Comparison of ENCODE assay signal across 9 cellular contexts in genomic region chr17:14304222-14304844, GRCh38. TPM values are rescaled to one million over a fixed set of nuclear protein-coding genes. Genes with fewer than 3 reads are reported as not detected.
DNase-seq lines count a peak whose midpoint lies in the region; ATAC-seq and TF ChIP-seq lines count a peak whose summit lies in the region.
"Had no signal": no experiment of that assay in that cellular context is flagged by ENCODE, and none has a peak within 500 bp of the region (broad histone marks: within the 10 kb centered on the region; RNA-seq: fewer than 3 reads in every experiment).

No MANE protein-coding gene starts in this region.

- peaks cover 1% of the 10 kb centered on the region for H3K27me3 Mint-ChIP-seq in activated CD8-positive, alpha-beta T cell treated with anti-CD3 and anti-CD28 coated beads for 36 hours

- peaks cover under 1% of the 10 kb centered on the region for H3K27me3 ChIP-seq in prostate gland (replicated peaks; ENCODE audit: insufficient read depth)

- no peaks in the 10 kb centered on the region for H3K4me1 ChIP-seq in prostate gland (replicated peaks)

- 54% methylated on average over 22 of the region's 22 CpGs for WGBS in prostate gland

- ATAC-seq in activated CD8-positive, alpha-beta T cell treated with anti-CD3 and anti-CD28 coated beads for 36 hours = no peak
- no peak for ATAC-seq in GM19463 (IDR thresholded peaks at IDR 0.05; ENCODE audit: unreplicated experiment)
- ATAC-seq in HG03280 (IDR thresholded peaks at IDR 0.05; ENCODE audit: unreplicated experiment) = no peak
- ATAC-seq in GM19397 (IDR thresholded peaks at IDR 0.05; ENCODE audit: unreplicated experiment) = no peak
- ATAC-seq: sciatic nerve had no signal

- CTCF ChIA-PET in activated CD8-positive, alpha-beta T cell treated with anti-CD3 and anti-CD28 coated beads for 36 hours (lab: Charles Lee) = interaction anchor here (1.0 kb wide), 1 partner anchor 101 kb away, joined by 3 read pairs; no protein-coding TSS in a partner anchor

- no peaks in the 10 kb centered on the region for H3K36me3 ChIP-seq in prostate gland

- H3K27ac Mint-ChIP-seq in activated CD8-positive, alpha-beta T cell treated with anti-CD3 and anti-CD28 coated beads for 36 hours = peak overlapping the region; percentile 26

- no peaks in the 10 kb centered on the region for H3K9me3 ChIP-seq in prostate gland

- DNase-seq in H4 (ENCODE audit: low spot score) = peak; percentile 18
- DNase-seq in activated CD8-positive, alpha-beta T cell treated with anti-CD3 and anti-CD28 coated beads for 36 hours = no peak
- no peak for DNase-seq in foreskin fibroblast
- DNase-seq in prostate gland (ENCODE audit: low spot score) = no peak
- no peak for DNase-seq in posterior cingulate gyrus

- POLR2A ChIA-PET in activated CD8-positive, alpha-beta T cell treated with anti-CD3 and anti-CD28 coated beads for 36 hours (lab: Charles Lee) = interaction anchor here (0.8 to 1.2 kb wide), 2 partner anchors 15 to 120 kb away, joined by 3 to 4 read pairs; no protein-coding TSS in a partner anchor

- peaks cover 4% of the 10 kb centered on the region for H3K36me3 Mint-ChIP-seq in activated CD8-positive, alpha-beta T cell treated with anti-CD3 and anti-CD28 coated beads for 36 hours (ENCODE audit: low read depth)

- peak overlapping the region in 1 of 2 donors; percentile 26 for H3K27ac ChIP-seq in prostate gland

- intact Hi-C loops in activated CD8-positive, alpha-beta T cell treated with anti-CD3 and anti-CD28 coated beads for 36 hours (cut with micrococcal nuclease) = loop anchor here (5.0 kb wide), 3 partner anchors 33 to 707 kb away; no protein-coding TSS in a partner anchor
- intact Hi-C loops in prostate gland (cut with DNase I) (loop anchor here (5.0 to 10.0 kb wide), 3 partner anchors 237 to 1272 kb away; partner anchors contain the start of gene COX10), posterior cingulate gyrus (cut with DNase I) (no loop called here)

- H3K4me3 ChIP-seq in foreskin fibroblast (ENCODE audit: low read depth in 1 of 2, low read length in 2 of 2) = peak overlapping the region; percentile 87 to 95
- peak overlapping the region; percentile 19 to 55 for H3K4me3 ChIP-seq in prostate gland

- no peak for TF ChIP-seq CTCF in activated CD8-positive, alpha-beta T cell treated with anti-CD3 and anti-CD28 coated beads for 36 hours (IDR thresholded peaks at IDR 0.05)
- TF ChIP-seq CTCF in foreskin fibroblast (IDR thresholded peaks at IDR 0.05; ENCODE audit: low read depth, low read length) = no peak
- TF ChIP-seq CTCF in prostate gland (IDR thresholded peaks at IDR 0.05) = no peak

- no peaks in the 10 kb centered on the region for H3K9me3 Mint-ChIP-seq in activated CD8-positive, alpha-beta T cell treated with anti-CD3 and anti-CD28 coated beads for 36 hours

- peak overlapping the region; percentile 29 for H3K4me3 Mint-ChIP-seq in activated CD8-positive, alpha-beta T cell treated with anti-CD3 and anti-CD28 coated beads for 36 hours

- H3K4me1 Mint-ChIP-seq in activated CD8-positive, alpha-beta T cell treated with anti-CD3 and anti-CD28 coated beads for 36 hours (ENCODE audit: low read depth) = peaks cover 54% of the 10 kb centered on the region

- TF ChIP-seq POLR2A in prostate gland (IDR thresholded peaks at IDR 0.05) = no peak

RNA-seq across cellular contexts. Expression of gene HS3ST3B1, which starts 3.5 kb away (rescaled TPM):
- 9.7 and 9.8 TPM in 2 replicates for total RNA-seq in H4 (2014; rRNA removed; shearing (Covaris generic))
- 1 to 10 TPM; 4.9 to 5.1 TPM for total RNA-seq in activated CD8-positive, alpha-beta T cell treated with anti-CD3 and anti-CD28 coated beads for 36 hours
- 1 to 10 TPM; 2.8 to 4.1 TPM for total RNA-seq in prostate gland
